In genomic region chr20:22223251-22223650, GRCh38 we compare ENCODE assay signal across 16 cellular contexts.
DNase-seq lines count a peak whose midpoint lies in the region; TF ChIP-seq lines count a peak whose summit lies in the region.
"Had no signal": no experiment of that assay in that cellular context is flagged by ENCODE, and none has a peak within 500 bp of the region (broad histone marks: within the 10 kb centered on the region; RNA-seq: fewer than 3 reads in every experiment).

No MANE protein-coding gene starts in this region.

- peak overlapping the region; percentile 50 for H3K27ac ChIP-seq in C4-2B

- CTCF ChIA-PET in GM10248 (lab: Yijun Ruan, JAX), result interaction anchor here (1.3 kb wide), 1 partner anchor 9 kb away, joined by 3 read pairs; no protein-coding TSS in a partner anchor

- H3K9me3 ChIP-seq in Loucy (ENCODE audit: insufficient read depth, low read depth, low read length), result no peaks in the 10 kb centered on the region

- peak; percentile 5 for DNase-seq in fibroblast of the aortic adventitia (ENCODE audit: low read depth)
- no peak for DNase-seq in COLO668 (lab: John Stamatoyannopoulos, UW; ENCODE audit: unreplicated experiment)
- DNase-seq in GM10248 (ENCODE audit: extremely low spot score), result no peak
- DNase-seq in T-helper 2 cell, result no peak
- DNase-seq: 8988T; C1 segment of cervical spinal cord; CD4-positive, CD25-positive, alpha-beta regulatory T cell; CD8-positive, alpha-beta T cell; DMS 273 treated with DMSO at 0.1 percent for 48 hours; DMS79; EL; GDM1; H7; HCEC 1CT had no signal

- no peaks in the 10 kb centered on the region for H3K79me2 ChIP-seq in Loucy (ENCODE audit: insufficient read depth, low read length)

- H2AFZ ChIP-seq in Loucy (ENCODE audit: low read length), result peak overlapping the region; percentile 67

- H3K27me3 ChIP-seq in Loucy (ENCODE audit: insufficient read depth, low read length, poor library complexity, severe bottlenecking), result no peaks in the 10 kb centered on the region

- H3K4me1 ChIP-seq in Loucy (ENCODE audit: insufficient read depth, low read length, poor library complexity, severe bottlenecking), result peaks cover 10% of the 10 kb centered on the region

- H3K4me2 ChIP-seq in Loucy (ENCODE audit: low read depth, low read length, poor library complexity, severe bottlenecking), result no peak overlapping the region

- H3F3A ChIP-seq in Loucy (ENCODE audit: low read depth), result no peaks in the 10 kb centered on the region

- no peaks in the 10 kb centered on the region for H4K20me1 ChIP-seq in Loucy (ENCODE audit: insufficient read depth, low read length, poor library complexity, severe bottlenecking)

- H3K9me2 ChIP-seq in Loucy (replicated peaks; ENCODE audit: low read depth, low read length), result no peaks in the 10 kb centered on the region

- no peak overlapping the region for H3K4me3 ChIP-seq in Loucy (ENCODE audit: low read length, poor library complexity, severe bottlenecking)
- no peak overlapping the region for H3K4me3 ChIP-seq in fibroblast of the aortic adventitia (ENCODE audit: low read depth, low read length)

- no peaks in the 10 kb centered on the region for H3K36me3 ChIP-seq in Loucy (ENCODE audit: insufficient read depth, low read length)

- TF ChIP-seq CTCF in C4-2B (conservative IDR thresholded peaks at IDR 0.05) (no peak), Loucy (conservative IDR thresholded peaks at IDR 0.05; ENCODE audit: low read length) (no peak), fibroblast of the aortic adventitia (IDR thresholded peaks at IDR 0.05; ENCODE audit: insufficient read depth, low read length) (no peak), GM10248 (IDR thresholded peaks at IDR 0.05; ENCODE audit: control extremely low read depth, extremely low read depth, low read depth, missing control alignments) (no peak)

- H3K9ac ChIP-seq in Loucy (ENCODE audit: low read depth, low read length, poor library complexity, severe bottlenecking), result no peak overlapping the region

- POLR2A ChIA-PET in GM10248 (lab: Yijun Ruan, JAX), result no interaction called here
